ENCODE assay signal across 3 cellular contexts in the genomic region with DNA sequence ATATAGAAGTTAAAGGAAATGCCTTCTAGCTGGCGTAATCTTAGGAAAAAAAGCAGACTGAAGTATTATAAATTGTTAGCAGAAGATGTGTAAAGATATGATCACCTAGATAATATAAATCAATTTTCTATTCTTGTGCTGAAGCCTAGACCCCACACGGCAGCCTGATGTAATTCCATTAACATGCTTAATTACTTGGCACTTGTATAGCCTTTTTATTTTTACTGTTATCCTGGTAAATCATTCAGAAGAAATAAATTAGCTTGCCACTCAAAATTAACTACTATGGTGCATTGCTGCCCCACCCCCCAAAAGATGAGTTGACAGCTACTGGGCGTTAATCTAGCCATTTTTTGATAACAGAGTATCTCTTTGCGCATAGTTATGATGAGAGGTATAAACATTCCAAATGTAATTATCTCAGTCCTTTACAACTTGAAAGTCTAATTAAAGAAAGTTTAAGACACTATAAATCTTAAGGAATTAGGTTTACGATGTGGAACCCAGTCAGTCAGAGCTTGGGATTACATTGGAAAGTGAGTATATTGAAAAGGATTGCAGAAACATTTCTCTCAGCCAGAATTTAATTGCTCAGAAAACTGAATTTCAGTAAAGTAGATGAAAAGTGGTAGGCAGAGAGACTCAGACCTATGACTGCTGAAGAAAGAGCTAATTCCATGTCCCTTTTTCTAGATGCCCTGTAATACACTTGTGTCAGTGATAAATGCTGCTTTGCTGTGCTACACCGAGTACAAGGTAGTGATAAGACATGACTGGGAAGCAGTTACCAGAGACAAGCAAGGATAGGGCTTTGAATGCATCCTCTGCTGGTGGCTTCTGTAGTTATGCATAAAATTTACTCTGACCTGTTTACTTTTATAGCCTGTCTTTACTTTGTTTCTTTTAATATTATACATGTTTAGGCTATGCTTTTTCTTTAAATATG. TPM values are rescaled to one million over a fixed set of nuclear protein-coding genes. Genes with fewer than 3 reads are reported as not detected.
"Had no signal": no experiment of that assay in that cellular context is flagged by ENCODE, and none has a peak within 500 bp of the region (broad histone marks: within the 10 kb centered on the region; RNA-seq: fewer than 3 reads in every experiment).

No MANE protein-coding gene starts in this region.

RNA-seq across cellular contexts. Expression of gene GYPE, which starts 47.7 kb away (rescaled TPM):
- total RNA-seq: MCF 10A, OCI-LY7, PC-3 had no signal
